17 cellular contexts compared by ENCODE assay signal in genomic region chr1:87200875-87201638, GRCh38.
DNase-seq lines count a peak whose midpoint lies in the region; ATAC-seq and TF ChIP-seq lines count a peak whose summit lies in the region.
"Had no signal": no experiment of that assay in that cellular context is flagged by ENCODE, and none has a peak within 500 bp of the region (broad histone marks: within the 10 kb centered on the region; RNA-seq: fewer than 3 reads in every experiment).

No MANE protein-coding gene starts in this region.

- H3K27me3 ChIP-seq in transverse colon = no peaks in the 10 kb centered on the region
- H3K27me3 ChIP-seq in BE2C = no peaks in the 10 kb centered on the region
- H3K27me3 ChIP-seq in WERI-Rb-1 (ENCODE audit: insufficient read depth, low read depth, severe bottlenecking) = no peaks in the 10 kb centered on the region
- H3K27me3 ChIP-seq: Peyer's patch had no signal

- ATAC-seq in left colon = peak; percentile 76
- ATAC-seq: activated CD4-positive, alpha-beta T cell treated with anti-CD3 and anti-CD28 coated beads for 36 hours; activated naive CD8-positive, alpha-beta T cell treated with anti-CD3 and anti-CD28 coated beads, Interleukin-2, amount 50 U/mL, for 24 hours; right cardiac atrium; stimulated activated effector memory CD8-positive, alpha-beta T cell treated with anti-CD3 and anti-CD28 coated beads, Interleukin-12 subunit alpha, Interleukin-12 subunit beta, amount 100 ng/mL, for 72 hours had no signal

- 31 to 49% methylated on average over 3 to 10 of the region's 10 CpGs for WGBS in transverse colon (ENCODE audit: low coverage in 1 of 2), 2 donors

- TF ChIP-seq CTCF in transverse colon (IDR thresholded peaks at IDR 0.05) (no peak), BE2C (IDR thresholded peaks at IDR 0.05; ENCODE audit: low read depth, low read length) (no peak), WERI-Rb-1 (IDR thresholded peaks at IDR 0.05; ENCODE audit: low read depth, low read length) (no peak)

- H3K36me3 ChIP-seq in transverse colon (no peaks in the 10 kb centered on the region), BE2C (no peaks in the 10 kb centered on the region), WERI-Rb-1 (no peaks in the 10 kb centered on the region)
- H3K36me3 ChIP-seq: Peyer's patch had no signal

- H3K27ac ChIP-seq in transverse colon (no peak overlapping the region), WERI-Rb-1 (no peak overlapping the region)
- H3K27ac ChIP-seq: Peyer's patch had no signal

- intact Hi-C loops in left colon (cut with DNase I, micrococcal nuclease) = no loop called here
- intact Hi-C loops in transverse colon (cut with DNase I; ENCODE audit: low total_unique reads) = no loop called here

- H3K4me3 ChIP-seq in transverse colon = no peak overlapping the region
- no peak overlapping the region for H3K4me3 ChIP-seq in BE2C (ENCODE audit: low read depth, low read length)
- H3K4me3 ChIP-seq in WERI-Rb-1 (ENCODE audit: low read depth, low read length) = no peak overlapping the region
- H3K4me3 ChIP-seq: Peyer's patch had no signal

- DNase-seq in DMS53 treated with DMSO at 0.1 percent for 48 hours (lab: John Stamatoyannopoulos, UW; ENCODE audit: unreplicated experiment) (peak; percentile 99), NCI-H1436 (lab: John Stamatoyannopoulos, UW) (peak; percentile 36), NCI-H774 (lab: John Stamatoyannopoulos, UW) (peak; percentile 64), left colon (no peak), transverse colon (no peak), BE2C (no peak), WERI-Rb-1 (no peak)
- no peak for DNase-seq in activated CD4-positive, alpha-beta T cell treated with anti-CD3 and anti-CD28 coated beads, Interleukin-2, amount 50 U/mL, for 1 hour
- DNase-seq: activated CD4-positive, alpha-beta T cell treated with anti-CD3 and anti-CD28 coated beads for 36 hours; activated naive CD8-positive, alpha-beta T cell treated with anti-CD3 and anti-CD28 coated beads, Interleukin-2, amount 50 U/mL, for 24 hours; activated T-cell treated with anti-CD3 and anti-CD28 coated beads, Interleukin-2, amount 50 U/mL, for 48 hours; glutamatergic neuron; NCI-H1930; Peyer's patch; right cardiac atrium; stimulated activated CD4-positive, alpha-beta T cell treated with anti-CD3 and anti-CD28 coated beads, Interleukin-4, amount 100 ng/mL, for 24 hours had no signal

- H3K9me3 ChIP-seq in transverse colon (no peaks in the 10 kb centered on the region), BE2C (no peaks in the 10 kb centered on the region), WERI-Rb-1 (ENCODE audit: severe bottlenecking) (no peaks in the 10 kb centered on the region)
- H3K9me3 ChIP-seq: Peyer's patch had no signal

- TF ChIP-seq POLR2A in transverse colon (IDR thresholded peaks at IDR 0.05) = no peak

- in situ Hi-C loops in transverse colon (cut with MboI; ENCODE audit: low pct_ligation_motif_present in 1 of 4, low pct_unique_long_range_greater_than_20kb in 1 of 4, low sequenced_read_pairs in 3 of 4) = no loop called here

- no peak for TF ChIP-seq EP300 in transverse colon (IDR thresholded peaks at IDR 0.05; ENCODE audit: low read depth)

- H3K4me1 ChIP-seq in transverse colon (no peaks in the 10 kb centered on the region), BE2C (no peaks in the 10 kb centered on the region)
- H3K4me1 ChIP-seq: Peyer's patch had no signal

Comparison
In these comparisons a context has a peak if more than half of its experiments do, and no peak if none do; other contexts are left out.
1. DNase-seq: peak in DMS53 treated with DMSO at 0.1 percent for 48 hours (single experiment), NCI-H1436 (single experiment) and NCI-H774 (single experiment); none in left colon (0 of 2), transverse colon (single experiment), BE2C (single experiment), WERI-Rb-1 (single experiment) and activated CD4-positive, alpha-beta T cell treated with anti-CD3 and anti-CD28 coated beads, Interleukin-2, amount 50 U/mL, for 1 hour (single experiment).